In genomic region chr4:13313856-13314255, GRCh38 we compare ENCODE assay signal across 19 cellular contexts.
"Had no signal": no experiment of that assay in that cellular context is flagged by ENCODE, and none has a peak within 500 bp of the region (broad histone marks: within the 10 kb centered on the region; RNA-seq: fewer than 3 reads in every experiment).

No MANE protein-coding gene starts in this region.

- H3K4me1 ChIP-seq: gastroesophageal sphincter, heart right ventricle, pancreas, stomach, testis had no signal

- ATAC-seq: activated CD4-positive, alpha-beta T cell treated with anti-CD3 and anti-CD28 coated beads for 36 hours; activated CD8-positive, alpha-beta T cell treated with anti-CD3 and anti-CD28 coated beads, Interleukin-2, amount 10 ng/mL, durations not matched to agents 7 days and 5 days; activated T-cell treated with anti-CD3 and anti-CD28 coated beads, Interleukin-2, amount 50 U/mL, for 72 hours; gastroesophageal sphincter; heart right ventricle; left colon; naive thymus-derived CD4-positive, alpha-beta T cell had no signal

- H3K36me3 ChIP-seq: gastroesophageal sphincter, heart right ventricle, pancreas, stomach had no signal

- H3K27me3 ChIP-seq: dorsolateral prefrontal cortex, gastroesophageal sphincter, heart right ventricle, pancreas, stomach, testis had no signal

- H3K4me3 ChIP-seq: dorsolateral prefrontal cortex, gastroesophageal sphincter, heart right ventricle, pancreas, stomach, testis had no signal

- H3K27ac ChIP-seq: dorsolateral prefrontal cortex, gastroesophageal sphincter, heart right ventricle, pancreas, stomach, testis had no signal

- DNase-seq: activated CD4-positive, alpha-beta T cell treated with anti-CD3 and anti-CD28 coated beads for 36 hours; activated CD8-positive, alpha-beta memory T cell treated with anti-CD3 and anti-CD28 coated beads, Interleukin-2, amount 50 U/mL, for 48 hours; activated CD8-positive, alpha-beta T cell treated with anti-CD3 and anti-CD28 coated beads, Interleukin-2, amount 10 ng/mL, durations not matched to agents 7 days and 5 days; activated gamma-delta T cell treated with Interleukin-2 at 50 U/mL for 16 hours; activated T-cell treated with anti-CD3 and anti-CD28 coated beads, Interleukin-2, amount 50 U/mL, for 72 hours; amniotic stem cell; dorsolateral prefrontal cortex; endodermal cell; erythroblast; heart right ventricle; left colon; mammary epithelial cell; naive thymus-derived CD4-positive, alpha-beta T cell; pancreas; stimulated activated CD4-positive, alpha-beta T cell treated with anti-CD3 and anti-CD28 coated beads, Interleukin-12 subunit alpha, Interleukin-12 subunit beta, amount 100 ng/mL, for 4 hours; stimulated activated CD4-positive, alpha-beta T cell treated with anti-CD3 and anti-CD28 coated beads, Interleukin-2, amount 100 ng/mL, for 24 hours; stomach; testis had no signal

- H3K9me3 ChIP-seq: gastroesophageal sphincter, pancreas, stomach, testis had no signal
